Comparison of ENCODE assay signal across 20 cellular contexts in the genomic region with DNA sequence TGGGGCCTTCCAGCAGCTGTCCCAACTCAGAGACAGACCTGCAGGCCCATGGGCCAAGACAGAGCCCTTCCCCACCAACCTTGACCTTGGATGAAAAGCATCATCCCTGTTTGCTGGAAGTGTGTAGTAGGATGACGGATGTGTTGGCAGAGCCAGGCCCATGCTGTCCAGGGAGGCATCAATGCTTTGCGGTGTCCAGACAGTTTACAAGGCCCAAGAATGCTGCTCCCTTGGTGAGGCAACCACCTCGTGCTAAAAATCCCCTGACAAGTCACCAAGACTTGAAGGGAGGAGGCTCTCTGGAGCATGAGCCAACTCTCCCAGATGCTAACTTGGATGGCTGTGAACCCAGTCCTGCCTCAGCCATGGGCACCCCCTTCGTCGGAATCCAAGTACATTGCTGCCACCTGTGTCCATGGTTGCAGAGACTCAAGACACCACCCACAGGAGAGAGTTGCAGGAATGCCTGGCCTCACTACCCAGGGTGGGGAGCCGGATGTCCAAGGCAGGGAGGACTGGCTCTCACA. TPM values are rescaled to one million over a fixed set of nuclear protein-coding genes. Genes with fewer than 3 reads are reported as not detected.
DNase-seq lines count a peak whose midpoint lies in the region; ATAC-seq and TF ChIP-seq lines count a peak whose summit lies in the region.
"Had no signal": no experiment of that assay in that cellular context is flagged by ENCODE, and none has a peak within 500 bp of the region (broad histone marks: within the 10 kb centered on the region; RNA-seq: fewer than 3 reads in every experiment).

No MANE protein-coding gene starts in this region.

- no peaks in the 10 kb centered on the region for H3K79me1 ChIP-seq in mesenchymal stem cell (replicated peaks; ENCODE audit: low read length, poor library complexity, severe bottlenecking)

- no peak for TF ChIP-seq EP300 in gastroesophageal sphincter (IDR thresholded peaks at IDR 0.05)

- no peaks in the 10 kb centered on the region for H3K36me3 ChIP-seq in gastroesophageal sphincter
- H3K36me3 ChIP-seq in mesenchymal stem cell (ENCODE audit: control insufficient read depth in 1 of 2, insufficient read depth in 2 of 2, low read depth in 1 of 2, low read length in 2 of 2): no peaks in the 10 kb centered on the region
- H3K36me3 ChIP-seq in stomach smooth muscle (ENCODE audit: control insufficient read depth in 2 of 2, insufficient read depth in 2 of 2, low read length in 2 of 2): no peaks in the 10 kb centered on the region
- H3K36me3 ChIP-seq: thyroid gland had no signal

- H4K91ac ChIP-seq in mesenchymal stem cell (ENCODE audit: low read length): no peak overlapping the region

- H3K14ac ChIP-seq in mesenchymal stem cell (ENCODE audit: low read length in 2 of 2): no peak overlapping the region

- peak; percentile 58 for ATAC-seq in gastroesophageal sphincter
- ATAC-seq: mucosa of descending colon had no signal

- no peaks in the 10 kb centered on the region for H3K27me3 ChIP-seq in gastroesophageal sphincter
- peaks cover 52 to 75% of the 10 kb centered on the region in 2 experiments for H3K27me3 ChIP-seq in mesenchymal stem cell (ENCODE audit: control insufficient read depth in 1 of 2, insufficient read depth in 1 of 2, low read length in 2 of 2)
- no peaks in the 10 kb centered on the region for H3K27me3 ChIP-seq in stomach smooth muscle (ENCODE audit: control insufficient read depth in 1 of 2, insufficient read depth in 2 of 2, low read length in 2 of 2)
- H3K27me3 ChIP-seq: thyroid gland had no signal

- no peak for TF ChIP-seq POLR2A in gastroesophageal sphincter (IDR thresholded peaks at IDR 0.05)

- peak; percentile 14 for DNase-seq in activated CD4-positive, CD25-positive, alpha-beta regulatory T cell treated with anti-CD3 and anti-CD28 coated beads, Interleukin-2, amount 50 U/mL, for 72 hours
- no peak for DNase-seq in activated CD4-positive, CD25-positive, alpha-beta regulatory T cell (lab: John Stamatoyannopoulos, UW)
- DNase-seq in mesenchymal stem cell: peak; percentile 52
- no peak for DNase-seq in DMS114 treated with DMSO at 0.1 percent for 48 hours (lab: John Stamatoyannopoulos, UW; ENCODE audit: unreplicated experiment)
- DNase-seq in GOT3 (lab: John Stamatoyannopoulos, UW): no peak
- no peak for DNase-seq in OCI-M2 (lab: John Stamatoyannopoulos, UW; ENCODE audit: unreplicated experiment)
- DNase-seq: activated CD8-positive, alpha-beta memory T cell treated with anti-CD3 and anti-CD28 coated beads, Interleukin-2, amount 50 U/mL, for 4 hours; activated naive CD4-positive, alpha-beta T cell treated with anti-CD3 and anti-CD28 coated beads for 36 hours; erythroblast; KG1; NCI-H1048; NCI-H2081; NCI-H526; occipital lobe; thyroid gland had no signal

- H2AK5ac ChIP-seq in mesenchymal stem cell (ENCODE audit: low read length, severe bottlenecking): no peak overlapping the region

- no peak overlapping the region for H3K4ac ChIP-seq in mesenchymal stem cell (ENCODE audit: low read depth in 1 of 2, low read length in 2 of 2)

- peak overlapping the region in 1 of 2 experiments; percentile 14 for H3K18ac ChIP-seq in mesenchymal stem cell (ENCODE audit: low read depth in 1 of 2, low read length in 2 of 2)

- H2BK5ac ChIP-seq in mesenchymal stem cell (ENCODE audit: low read depth, low read length, poor library complexity, severe bottlenecking): no peak overlapping the region

- no peak overlapping the region for H4K8ac ChIP-seq in mesenchymal stem cell (ENCODE audit: low read length)

- H3K27ac ChIP-seq in gastroesophageal sphincter: no peak overlapping the region
- no peak overlapping the region for H3K27ac ChIP-seq in mesenchymal stem cell (ENCODE audit: low read length, poor library complexity, severe bottlenecking)
- H3K27ac ChIP-seq in stomach smooth muscle (ENCODE audit: low read length): peak overlapping the region; percentile 11
- H3K27ac ChIP-seq: 22Rv1, thyroid gland had no signal

- WGBS in gastroesophageal sphincter (ENCODE audit: low coverage in 1 of 2), 2 donors: 80% methylated on average over 2 of the region's 6 CpGs; no CpG with 5 or more reads in 1 of the 2 donors
- 92% methylated on average over 6 of the region's 6 CpGs for WGBS in mesenchymal stem cell

- H2BK12ac ChIP-seq in mesenchymal stem cell (ENCODE audit: low read length in 2 of 2): peak overlapping the region in 1 of 2 experiments; percentile 45

- H3K4me3 ChIP-seq in gastroesophageal sphincter: no peak overlapping the region
- no peak overlapping the region for H3K4me3 ChIP-seq in mesenchymal stem cell (ENCODE audit: insufficient read depth in 1 of 2, low read depth in 1 of 2, low read length in 2 of 2)
- no peak overlapping the region for H3K4me3 ChIP-seq in stomach smooth muscle (ENCODE audit: low read length in 2 of 2)
- H3K4me3 ChIP-seq: mucosa of descending colon, thyroid gland had no signal

- H3K9me3 ChIP-seq in gastroesophageal sphincter (no peaks in the 10 kb centered on the region), mesenchymal stem cell (ENCODE audit: control insufficient read depth, low read length) (no peaks in the 10 kb centered on the region), stomach smooth muscle (ENCODE audit: control insufficient read depth in 2 of 2, low read length in 2 of 2) (no peaks in the 10 kb centered on the region)
- H3K9me3 ChIP-seq: mucosa of descending colon, thyroid gland had no signal

- H3K9ac ChIP-seq in mesenchymal stem cell (ENCODE audit: low read length) (no peak overlapping the region), stomach smooth muscle (ENCODE audit: low read length in 2 of 2) (no peak overlapping the region)

- no peak for TF ChIP-seq CTCF in gastroesophageal sphincter (IDR thresholded peaks at IDR 0.05)

- H2AFZ ChIP-seq in mesenchymal stem cell (ENCODE audit: low read depth, low read length): no peak overlapping the region

- no peak overlapping the region for H2BK120ac ChIP-seq in mesenchymal stem cell (ENCODE audit: low read depth, low read length)

- no peak overlapping the region for H3K23ac ChIP-seq in mesenchymal stem cell (ENCODE audit: low read length in 2 of 2)

- no peak overlapping the region for H3K4me2 ChIP-seq in mesenchymal stem cell (ENCODE audit: low read length, poor library complexity, severe bottlenecking)

- peaks cover 0 to 22% (median 5%) of the 10 kb centered on the region in 3 donors for H3K4me1 ChIP-seq in gastroesophageal sphincter
- H3K4me1 ChIP-seq in mesenchymal stem cell (ENCODE audit: control insufficient read depth, insufficient read depth, low read depth, low read length): peaks cover 5% of the 10 kb centered on the region
- peaks cover 21% of the 10 kb centered on the region for H3K4me1 ChIP-seq in stomach smooth muscle (ENCODE audit: control insufficient read depth, insufficient read depth, low read length)

- no peak overlapping the region for H2BK15ac ChIP-seq in mesenchymal stem cell (ENCODE audit: low read depth, poor library complexity, severe bottlenecking)

RNA-seq across cellular contexts. Expression of a gene that starts 9.6 kb away (rescaled TPM):
- total RNA-seq in gastroesophageal sphincter: 1 to 10 TPM; 1.8 to 6.1 (median 1.9) TPM
- polyA plus RNA-seq in mesenchymal stem cell (2013, experiment 1 of 2): 6.5 TPM
- polyA plus RNA-seq in mesenchymal stem cell (2013, experiment 2 of 2): 6.2 TPM
- polyA plus RNA-seq: BJ had no signal

Comparison
In these comparisons a context has a peak if more than half of its experiments do, and no peak if none do; other contexts are left out.
1. DNase-seq: peak in activated CD4-positive, CD25-positive, alpha-beta regulatory T cell treated with anti-CD3 and anti-CD28 coated beads, Interleukin-2, amount 50 U/mL, for 72 hours (single experiment) and mesenchymal stem cell (single experiment); none in activated CD4-positive, CD25-positive, alpha-beta regulatory T cell (0 of 4), DMS114 treated with DMSO at 0.1 percent for 48 hours (single experiment), GOT3 (single experiment) and OCI-M2 (single experiment).